ENCODE assay signal across 26 cellular contexts in genomic region chr9:23581936-23582335, GRCh38.
DNase-seq lines count a peak whose midpoint lies in the region; ATAC-seq and TF ChIP-seq lines count a peak whose summit lies in the region.
"Had no signal": no experiment of that assay in that cellular context is flagged by ENCODE, and none has a peak within 500 bp of the region (broad histone marks: within the 10 kb centered on the region; RNA-seq: fewer than 3 reads in every experiment).

No MANE protein-coding gene starts in this region.

- no peak overlapping the region for H3K4me3 Mint-ChIP-seq in GM23338
- H3K4me3 Mint-ChIP-seq in activated naive CD8-positive, alpha-beta T cell treated with anti-CD3 and anti-CD28 coated beads for 36 hours, result no peak overlapping the region
- H3K4me3 Mint-ChIP-seq: activated CD4-positive, alpha-beta T cell treated with anti-CD3 and anti-CD28 coated beads, Interleukin-2, amount 10 ng/mL, durations not matched to agents 7 days and 5 days; activated naive CD8-positive, alpha-beta T cell treated with anti-CD3 and anti-CD28 coated beads, Interleukin-2, amount 10 ng/mL, durations not matched to agents 7 days and 5 days; activated T-helper 17 cell treated with anti-CD3 and anti-CD28 coated beads, Interleukin-2, amount 50 U/mL, for 72 hours; B cell; dendritic cell treated with granulocyte-macrophage colony-stimulating factor and Interleukin-4, amounts not matched to agents 40 ng/mL and 50 ng/mL, for 4 days; mesothelial cell of epicardium; natural killer cell had no signal

- no peaks in the 10 kb centered on the region for H3K36me3 ChIP-seq in GM23338 (ENCODE audit: insufficient read depth)
- H3K36me3 ChIP-seq: pancreas, right lobe of liver had no signal

- H3K27ac Mint-ChIP-seq in GM23338, result no peak overlapping the region
- H3K27ac Mint-ChIP-seq in activated naive CD8-positive, alpha-beta T cell treated with anti-CD3 and anti-CD28 coated beads for 36 hours, result no peak overlapping the region
- H3K27ac Mint-ChIP-seq: activated CD4-positive, alpha-beta T cell treated with anti-CD3 and anti-CD28 coated beads, Interleukin-2, amount 10 ng/mL, durations not matched to agents 7 days and 5 days; activated naive CD8-positive, alpha-beta T cell treated with anti-CD3 and anti-CD28 coated beads, Interleukin-2, amount 10 ng/mL, durations not matched to agents 7 days and 5 days; activated T-helper 17 cell treated with anti-CD3 and anti-CD28 coated beads, Interleukin-2, amount 50 U/mL, for 72 hours; B cell; dendritic cell treated with granulocyte-macrophage colony-stimulating factor and Interleukin-4, amounts not matched to agents 40 ng/mL and 50 ng/mL, for 4 days; mesothelial cell of epicardium; natural killer cell had no signal

- TF ChIP-seq CTCF in GM23338 (conservative IDR thresholded peaks at IDR 0.05; ENCODE audit: low read depth in 2 of 2), result no peak

- H2AFZ ChIP-seq in GM23338, result no peak overlapping the region

- no peaks in the 10 kb centered on the region for H3K36me3 Mint-ChIP-seq in GM23338 (ENCODE audit: low read depth)
- no peaks in the 10 kb centered on the region for H3K36me3 Mint-ChIP-seq in activated naive CD8-positive, alpha-beta T cell treated with anti-CD3 and anti-CD28 coated beads for 36 hours
- H3K36me3 Mint-ChIP-seq: activated naive CD8-positive, alpha-beta T cell treated with anti-CD3 and anti-CD28 coated beads, Interleukin-2, amount 10 ng/mL, durations not matched to agents 7 days and 5 days; mesothelial cell of epicardium had no signal

- H3K27ac ChIP-seq in epithelial cell of prostate (peak overlapping the region; percentile 100), GM23338 (ENCODE audit: low read depth) (no peak overlapping the region)
- H3K27ac ChIP-seq: body of pancreas, pancreas, right lobe of liver had no signal

- H3K4me1 Mint-ChIP-seq in GM23338, result no peaks in the 10 kb centered on the region; the same call in 2 of the 3 replicates
- H3K4me1 Mint-ChIP-seq in activated naive CD8-positive, alpha-beta T cell treated with anti-CD3 and anti-CD28 coated beads for 36 hours, result no peaks in the 10 kb centered on the region
- H3K4me1 Mint-ChIP-seq: activated CD4-positive, alpha-beta T cell treated with anti-CD3 and anti-CD28 coated beads, Interleukin-2, amount 10 ng/mL, durations not matched to agents 7 days and 5 days; activated naive CD8-positive, alpha-beta T cell treated with anti-CD3 and anti-CD28 coated beads, Interleukin-2, amount 10 ng/mL, durations not matched to agents 7 days and 5 days; activated T-helper 17 cell treated with anti-CD3 and anti-CD28 coated beads, Interleukin-2, amount 50 U/mL, for 72 hours; B cell; mesothelial cell of epicardium; natural killer cell had no signal

- H3K27me3 ChIP-seq in GM23338 (ENCODE audit: insufficient read depth), result no peaks in the 10 kb centered on the region
- H3K27me3 ChIP-seq: body of pancreas, pancreas, right lobe of liver had no signal

- H3K4me1 ChIP-seq in GM23338 (ENCODE audit: insufficient read depth), result no peaks in the 10 kb centered on the region
- H3K4me1 ChIP-seq: body of pancreas, pancreas, right lobe of liver had no signal

- H3K4me2 ChIP-seq in GM23338, result no peak overlapping the region

- H3K79me2 ChIP-seq in GM23338 (replicated peaks; ENCODE audit: insufficient read depth), result no peaks in the 10 kb centered on the region

- peaks cover 8% of the 10 kb centered on the region for H3K9me2 ChIP-seq in GM23338 (ENCODE audit: insufficient read depth)

- H3K27me3 Mint-ChIP-seq in GM23338 (ENCODE audit: insufficient read depth, low read depth, poor library complexity), result no peaks in the 10 kb centered on the region
- H3K27me3 Mint-ChIP-seq in activated naive CD8-positive, alpha-beta T cell treated with anti-CD3 and anti-CD28 coated beads for 36 hours, result no peaks in the 10 kb centered on the region
- H3K27me3 Mint-ChIP-seq: activated CD4-positive, alpha-beta T cell treated with anti-CD3 and anti-CD28 coated beads, Interleukin-2, amount 10 ng/mL, durations not matched to agents 7 days and 5 days; activated naive CD8-positive, alpha-beta T cell treated with anti-CD3 and anti-CD28 coated beads, Interleukin-2, amount 10 ng/mL, durations not matched to agents 7 days and 5 days; activated T-helper 17 cell treated with anti-CD3 and anti-CD28 coated beads, Interleukin-2, amount 50 U/mL, for 72 hours; B cell; dendritic cell treated with granulocyte-macrophage colony-stimulating factor and Interleukin-4, amounts not matched to agents 40 ng/mL and 50 ng/mL, for 4 days had no signal

- no peaks in the 10 kb centered on the region for H3K9me3 Mint-ChIP-seq in GM23338
- peaks cover 2% of the 10 kb centered on the region for H3K9me3 Mint-ChIP-seq in activated naive CD8-positive, alpha-beta T cell treated with anti-CD3 and anti-CD28 coated beads for 36 hours
- H3K9me3 Mint-ChIP-seq: activated naive CD8-positive, alpha-beta T cell treated with anti-CD3 and anti-CD28 coated beads, Interleukin-2, amount 10 ng/mL, durations not matched to agents 7 days and 5 days; activated T-helper 17 cell treated with anti-CD3 and anti-CD28 coated beads, Interleukin-2, amount 50 U/mL, for 72 hours had no signal

- ATAC-seq in GM23338, result no peak
- ATAC-seq in GM21360 (IDR thresholded peaks at IDR 0.05; ENCODE audit: unreplicated experiment), result no peak
- ATAC-seq: activated T-helper 17 cell treated with anti-CD3 and anti-CD28 coated beads, Interleukin-2, amount 50 U/mL, for 72 hours; body of pancreas; left cardiac atrium; natural killer cell; pancreas; right lobe of liver had no signal

- no peaks in the 10 kb centered on the region for H3F3A ChIP-seq in GM23338 (replicated peaks; ENCODE audit: low read depth)

- DNase-seq in HT-29 (ENCODE audit: low spot score) (peak; percentile 45), OCI-M1 (lab: John Stamatoyannopoulos, UW) (peak; percentile 58), epithelial cell of prostate (ENCODE audit: low read depth, low spot score) (peak; percentile 99), renal cortical epithelial cell (ENCODE audit: low read depth) (peak; percentile 98), DMS53 treated with DMSO at 0.1 percent for 48 hours (lab: John Stamatoyannopoulos, UW; ENCODE audit: unreplicated experiment) (no peak), GM23338 (ENCODE audit: low spot score) (no peak)
- DNase-seq in activated naive CD8-positive, alpha-beta T cell treated with anti-CD3 and anti-CD28 coated beads for 36 hours, result no peak
- DNase-seq: activated CD4-positive, alpha-beta T cell treated with anti-CD3 and anti-CD28 coated beads, Interleukin-2, amount 10 ng/mL, durations not matched to agents 7 days and 5 days; activated naive CD8-positive, alpha-beta T cell treated with anti-CD3 and anti-CD28 coated beads, Interleukin-2, amount 10 ng/mL, durations not matched to agents 7 days and 5 days; body of pancreas; foreskin melanocyte; KG1; left cardiac atrium; natural killer cell; NCI-H1105 treated with DMSO at 0.1 percent for 48 hours; NCI-H2081 treated with DMSO at 0.1 percent for 48 hours; NCI-H446; pancreas; right lobe of liver; Right ventricle myocardium superior; T-helper 1 cell had no signal

- H3K4me3 ChIP-seq in GM23338, result no peak overlapping the region
- H3K4me3 ChIP-seq: body of pancreas, pancreas, right lobe of liver had no signal

- no peaks in the 10 kb centered on the region for H4K20me1 ChIP-seq in GM23338 (replicated peaks; ENCODE audit: insufficient read depth)

TF ChIP-seq in GM23338, 12 proteins besides CTCF, POLR2A, EP300 and RAD21 (continues in another document):
- TF ChIP-seq STAT1 (IDR thresholded peaks at IDR 0.05; ENCODE audit: unreplicated experiment), result no peak
- TF ChIP-seq EZH2phosphoT487 (IDR thresholded peaks at IDR 0.05; ENCODE audit: unreplicated experiment), result no peak
- TF ChIP-seq POLR2AphosphoS5 (IDR thresholded peaks at IDR 0.05; ENCODE audit: low read depth), result no peak
- TF ChIP-seq ZNF331 (CRISPR knock-in tag; IDR thresholded peaks at IDR 0.05; ENCODE audit: low read depth), result no peak
- no peak for TF ChIP-seq CREB1 (CRISPR knock-in tag; IDR thresholded peaks at IDR 0.05; ENCODE audit: low read depth)
- TF ChIP-seq ZNF114 (CRISPR knock-in tag; IDR thresholded peaks at IDR 0.05), result no peak
- TF ChIP-seq, protein P1, sequence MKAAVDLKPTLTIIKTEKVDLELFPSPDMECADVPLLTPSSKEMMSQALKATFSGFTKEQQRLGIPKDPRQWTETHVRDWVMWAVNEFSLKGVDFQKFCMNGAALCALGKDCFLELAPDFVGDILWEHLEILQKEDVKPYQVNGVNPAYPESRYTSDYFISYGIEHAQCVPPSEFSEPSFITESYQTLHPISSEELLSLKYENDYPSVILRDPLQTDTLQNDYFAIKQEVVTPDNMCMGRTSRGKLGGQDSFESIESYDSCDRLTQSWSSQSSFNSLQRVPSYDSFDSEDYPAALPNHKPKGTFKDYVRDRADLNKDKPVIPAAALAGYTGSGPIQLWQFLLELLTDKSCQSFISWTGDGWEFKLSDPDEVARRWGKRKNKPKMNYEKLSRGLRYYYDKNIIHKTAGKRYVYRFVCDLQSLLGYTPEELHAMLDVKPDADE (IDR thresholded peaks at IDR 0.05), result no peak
- no peak for TF ChIP-seq JUNB (IDR thresholded peaks at IDR 0.05; ENCODE audit: unreplicated experiment)
- TF ChIP-seq EZH2 (IDR thresholded peaks at IDR 0.05; ENCODE audit: low read depth, unreplicated experiment), result no peak

Comparison
In these comparisons a context has a peak if more than half of its experiments do, and no peak if none do; other contexts are left out.
1. DNase-seq: peak in HT-29 (single experiment), OCI-M1 (single experiment), epithelial cell of prostate (single experiment) and renal cortical epithelial cell (single experiment); none in DMS53 treated with DMSO at 0.1 percent for 48 hours (single experiment), GM23338 (single experiment) and activated naive CD8-positive, alpha-beta T cell treated with anti-CD3 and anti-CD28 coated beads for 36 hours (single experiment).